In genomic region chr13:46621133-46621532, GRCh38 we compare ENCODE assay signal across 17 cellular contexts.
DNase-seq lines count a peak whose midpoint lies in the region.
"Had no signal": no experiment of that assay in that cellular context is flagged by ENCODE, and none has a peak within 500 bp of the region (broad histone marks: within the 10 kb centered on the region; RNA-seq: fewer than 3 reads in every experiment).

No MANE protein-coding gene starts in this region.

- no peaks in the 10 kb centered on the region for H3K27me3 ChIP-seq in stomach smooth muscle (ENCODE audit: control insufficient read depth in 1 of 2, insufficient read depth in 2 of 2, low read length in 2 of 2)
- H3K27me3 ChIP-seq: cardiac muscle cell had no signal

- H3K9me3 ChIP-seq in stomach smooth muscle (ENCODE audit: control insufficient read depth in 2 of 2, low read length in 2 of 2): no peaks in the 10 kb centered on the region
- H3K9me3 ChIP-seq: left ventricle myocardium inferior had no signal

- H3K27ac ChIP-seq in stomach smooth muscle (ENCODE audit: low read length): peak overlapping the region; percentile 56
- H3K27ac ChIP-seq: cardiac muscle cell had no signal

- DNase-seq in G401 (ENCODE audit: low spot score): peak; percentile 51
- DNase-seq in NCI-H82 treated with DMSO at 0.1 percent for 48 hours (lab: John Stamatoyannopoulos, UW; ENCODE audit: unreplicated experiment): peak; percentile 55
- DNase-seq in dermis blood vessel endothelial cell: peak; percentile 39
- DNase-seq in stimulated activated CD4-positive, alpha-beta T cell treated with anti-CD3 and anti-CD28 coated beads, Interleukin-2, amount 100 ng/mL, for 24 hours: no peak
- DNase-seq in DMS153 treated with DMSO at 0.1 percent for 48 hours (lab: John Stamatoyannopoulos, UW; ENCODE audit: unreplicated experiment): no peak
- DNase-seq in retina: no peak
- DNase-seq: activated CD4-positive, CD25-positive, alpha-beta regulatory T cell treated with anti-CD3 and anti-CD28 coated beads, Interleukin-2, amount 50 U/mL, for 72 hours; activated naive CD4-positive, alpha-beta T cell; activated T-cell treated with anti-CD3 and anti-CD28 coated beads, Interleukin-2, amount 50 U/mL, for 4 hours; DMS79 treated with DMSO at 0.1 percent for 48 hours; left ventricle myocardium inferior; NCI-H1092; NCI-H2029 treated with DMSO at 0.1 percent for 48 hours; nephron progenitor cell; T1000 had no signal

- in situ Hi-C loops in G401 (cut with HindIII; ENCODE audit: low sequenced_read_pairs): no loop called here

- peaks cover 46% of the 10 kb centered on the region for H3K4me1 ChIP-seq in stomach smooth muscle (ENCODE audit: control insufficient read depth, insufficient read depth, low read length)

- peak overlapping the region; percentile 2 to 23 for H3K4me3 ChIP-seq in stomach smooth muscle (ENCODE audit: low read length in 2 of 2)
- H3K4me3 ChIP-seq: cardiac muscle cell, left ventricle myocardium inferior had no signal

- H3K36me3 ChIP-seq in stomach smooth muscle (ENCODE audit: control insufficient read depth in 2 of 2, insufficient read depth in 2 of 2, low read length in 2 of 2): no peaks in the 10 kb centered on the region
- H3K36me3 ChIP-seq: cardiac muscle cell, left ventricle myocardium inferior had no signal

- no peak overlapping the region for H3K9ac ChIP-seq in stomach smooth muscle (ENCODE audit: low read length in 2 of 2)

Comparison
In these comparisons a context has a peak if more than half of its experiments do, and no peak if none do; other contexts are left out.
1. DNase-seq: peak in G401 (single experiment), NCI-H82 treated with DMSO at 0.1 percent for 48 hours (single experiment) and dermis blood vessel endothelial cell (single experiment); none in stimulated activated CD4-positive, alpha-beta T cell treated with anti-CD3 and anti-CD28 coated beads, Interleukin-2, amount 100 ng/mL, for 24 hours (0 of 2), DMS153 treated with DMSO at 0.1 percent for 48 hours (single experiment) and retina (single experiment).